Comparison of ENCODE assay signal across 11 cellular contexts in genomic region chr22:46546466-46547178, GRCh38. TPM values are rescaled to one million over a fixed set of nuclear protein-coding genes. Genes with fewer than 3 reads are reported as not detected.
DNase-seq lines count a peak whose midpoint lies in the region; ATAC-seq and TF ChIP-seq lines count a peak whose summit lies in the region.
"Had no signal": no experiment of that assay in that cellular context is flagged by ENCODE, and none has a peak within 500 bp of the region (broad histone marks: within the 10 kb centered on the region; RNA-seq: fewer than 3 reads in every experiment).

No MANE protein-coding gene starts in this region.

- CTCF ChIA-PET in AG04450 (lab: Charles Lee), result interaction anchor here (1.7 to 3.3 kb wide), 2 partner anchors 17 to 179 kb away, joined by 17 to 27 read pairs; no protein-coding TSS in a partner anchor

- H3K27me3 ChIP-seq in AG04450 (ENCODE audit: control insufficient read depth, insufficient read depth, low read length), result no peaks in the 10 kb centered on the region
- H3K27me3 ChIP-seq in SJCRH30, result peaks cover 8% of the 10 kb centered on the region; the same call in 1 of the 2 replicates

- TF ChIP-seq CTCF in AG04450 (IDR thresholded peaks at IDR 0.05; ENCODE audit: low read depth, low read length) (no peak), omental fat pad (IDR thresholded peaks at IDR 0.05) (no peak)

- no peaks in the 10 kb centered on the region for H3K4me1 ChIP-seq in SJCRH30

- H3K36me3 ChIP-seq in SJCRH30, result no peaks in the 10 kb centered on the region

- H3K4me3 ChIP-seq in AG04450 (ENCODE audit: low read depth, low read length) (no peak overlapping the region), SJCRH30 (no peak overlapping the region)

- H3K9me3 ChIP-seq in AG04450 (ENCODE audit: control insufficient read depth, insufficient read depth, low read length), result no peaks in the 10 kb centered on the region; the same call in 1 of the 2 replicates
- H3K9me3 ChIP-seq in SJCRH30 (replicated peaks), result no peaks in the 10 kb centered on the region

- POLR2A ChIA-PET in AG04450 (lab: Yijun Ruan, JAX), result interaction anchor here (1.1 kb wide), 1 partner anchor 135 kb away, joined by 3 read pairs; no protein-coding TSS in a partner anchor

- peak; percentile 20 for ATAC-seq in omental fat pad (ENCODE audit: low FRiP score)

- H3K27ac ChIP-seq in AG04450 (ENCODE audit: low read depth, low read length) (peak overlapping the region; percentile 74), SJCRH30 (no peak overlapping the region)

- DNase-seq in AG04450 (ENCODE audit: low read depth, low spot score) (no peak), SJCRH30 (peak; percentile 51 to 53), glomerular visceral epithelial cell (ENCODE audit: extremely low spot score) (peak; percentile 92), omental fat pad (ENCODE audit: low spot score) (no peak), SK-N-DZ (ENCODE audit: low spot score) (no peak), T-helper 2 cell (no peak)
- no peak for DNase-seq in activated CD8-positive, alpha-beta memory T cell treated with anti-CD3 and anti-CD28 coated beads for 24 hours
- no peak for DNase-seq in stimulated activated CD4-positive, alpha-beta T cell treated with anti-CD3 and anti-CD28 coated beads, Interleukin-15, amount 100 ng/mL, for 24 hours
- DNase-seq: activated CD4-positive, alpha-beta T cell treated with anti-CD3 and anti-CD28 coated beads for 1 hour; activated naive CD8-positive, alpha-beta T cell treated with anti-CD3 and anti-CD28 coated beads, Interleukin-2, amount 10 ng/mL, durations not matched to agents 7 days and 5 days; hippocampal formation had no signal

RNA-seq across cellular contexts. Expression of gene CELSR1, which starts 9.2 kb away (rescaled TPM):
- polyA plus RNA-seq in AG04450 (2011; rRNA removed), result 0.14 and 0.19 TPM in 2 replicates
- 0.22 and 0.41 TPM in 2 replicates for polyA minus RNA-seq in AG04450 (2011; rRNA and poly(A)+ RNA removed)
- not detected in 2 replicates for total RNA-seq in SJCRH30 (2014; rRNA removed; shearing (Covaris generic))
- total RNA-seq in omental fat pad, result 1 to 10 TPM; 1.3 to 5.9 (median 2.7) TPM
- 0.32 TPM in 2 replicates for polyA plus RNA-seq in SK-N-DZ (2014; cell fraction: cytosol; rRNA removed)
- 0.56 and 1.6 TPM in 2 replicates for polyA plus RNA-seq in SK-N-DZ (2014; cell fraction: nucleus; rRNA removed)

Comparison
In these comparisons a context has a peak if more than half of its experiments do, and no peak if none do; other contexts are left out.
1. DNase-seq: peak in SJCRH30 (2 of 2) and glomerular visceral epithelial cell (single experiment); none in AG04450 (single experiment), omental fat pad (single experiment), SK-N-DZ (single experiment), activated CD8-positive, alpha-beta memory T cell treated with anti-CD3 and anti-CD28 coated beads for 24 hours (single experiment), T-helper 2 cell (0 of 5) and stimulated activated CD4-positive, alpha-beta T cell treated with anti-CD3 and anti-CD28 coated beads, Interleukin-15, amount 100 ng/mL, for 24 hours (single experiment).